In the genomic region with DNA sequence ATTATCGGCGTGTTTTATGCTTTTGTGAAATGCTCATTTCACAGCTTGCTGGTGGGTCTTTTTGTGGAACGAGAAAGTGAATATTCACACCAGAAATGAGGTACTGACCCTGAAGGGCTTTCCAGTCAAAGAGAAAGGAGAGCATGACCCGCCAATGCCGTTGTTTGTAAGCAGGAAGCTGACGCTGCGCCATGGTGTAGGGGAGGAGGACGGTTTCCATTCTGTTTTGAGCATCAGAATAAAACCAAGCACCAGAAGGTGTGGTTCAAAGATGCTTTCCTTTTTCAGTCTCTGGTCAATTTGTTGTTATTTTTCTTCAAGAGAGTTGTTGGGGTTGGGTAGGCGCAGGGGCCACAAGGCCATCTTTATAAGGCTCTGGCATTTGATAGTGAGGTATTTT, we compare ENCODE assay signal across 17 cellular contexts.
DNase-seq lines count a peak whose midpoint lies in the region; ATAC-seq and TF ChIP-seq lines count a peak whose summit lies in the region.
"Had no signal": no experiment of that assay in that cellular context is flagged by ENCODE, and none has a peak within 500 bp of the region (broad histone marks: within the 10 kb centered on the region; RNA-seq: fewer than 3 reads in every experiment).

No MANE protein-coding gene starts in this region.

- H3K36me3 Mint-ChIP-seq in GM23338 (ENCODE audit: low read depth) (peaks cover 2% of the 10 kb centered on the region; the same call in 1 of the 3 replicates), neural progenitor cell (no peaks in the 10 kb centered on the region), endodermal cell (ENCODE audit: low read depth) (no peaks in the 10 kb centered on the region)
- peaks cover 13% of the 10 kb centered on the region for H3K36me3 Mint-ChIP-seq in activated CD4-positive, alpha-beta memory T cell treated with anti-CD3 and anti-CD28 coated beads for 36 hours

- H2AFZ ChIP-seq in GM23338 (0 out of 2 replicates have a peak overlapping the region, but pooled peaks have one; percentile 10), neural progenitor cell (replicated peaks) (no peak overlapping the region)

- no peaks in the 10 kb centered on the region for H3K9me3 ChIP-seq in neural progenitor cell (ENCODE audit: low read depth)
- no peaks in the 10 kb centered on the region for H3K9me3 ChIP-seq in endodermal cell (ENCODE audit: control insufficient read depth, low read length)
- H3K9me3 ChIP-seq: Caco-2, tibial artery had no signal

- H3K27me3 Mint-ChIP-seq in GM23338 (ENCODE audit: insufficient read depth, low read depth, poor library complexity) (peaks cover 2% of the 10 kb centered on the region), neural progenitor cell (ENCODE audit: insufficient read depth, low read depth) (peaks cover 2% of the 10 kb centered on the region), endodermal cell (ENCODE audit: insufficient read depth) (no peaks in the 10 kb centered on the region)
- no peaks in the 10 kb centered on the region for H3K27me3 Mint-ChIP-seq in activated CD4-positive, alpha-beta memory T cell treated with anti-CD3 and anti-CD28 coated beads for 36 hours

- H3K9me2 ChIP-seq in GM23338 (ENCODE audit: insufficient read depth), result peaks cover 7% of the 10 kb centered on the region; the same call in 1 of the 2 replicates

- POLR2A ChIA-PET in activated CD4-positive, alpha-beta memory T cell treated with anti-CD3 and anti-CD28 coated beads for 36 hours (lab: Charles Lee), result interaction anchor here (0.6 to 1.9 kb wide), 16 partner anchors 9 to 1689 kb away, joined by 3 to 14 read pairs (median 4); no protein-coding TSS in a partner anchor

- no peak for DNase-seq in activated CD4-positive, CD25-positive, alpha-beta regulatory T cell treated with anti-CD3 and anti-CD28 coated beads, Interleukin-2, amount 50 U/mL, for 72 hours
- no peak for DNase-seq in GM23338 (ENCODE audit: low spot score)
- peak; percentile 89 for DNase-seq in activated CD4-positive, alpha-beta memory T cell treated with anti-CD3 and anti-CD28 coated beads for 36 hours
- DNase-seq in neural progenitor cell (ENCODE audit: low spot score), result peak; percentile 45
- no peak for DNase-seq in sciatic nerve (ENCODE audit: low spot score)
- DNase-seq in OCI-M1 (lab: John Stamatoyannopoulos, UW), result no peak
- no peak for DNase-seq in endodermal cell
- DNase-seq: Caco-2, cortex of kidney, NCI-H146, NCI-H69, SIG-M5, tibial artery, WERI-Rb-1 had no signal

- H3K27me3 ChIP-seq in GM23338 (ENCODE audit: insufficient read depth), result no peaks in the 10 kb centered on the region
- no peaks in the 10 kb centered on the region for H3K27me3 ChIP-seq in neural progenitor cell
- no peaks in the 10 kb centered on the region for H3K27me3 ChIP-seq in endodermal cell (ENCODE audit: control insufficient read depth, insufficient read depth, low read length, poor library complexity, severe bottlenecking)
- H3K27me3 ChIP-seq: tibial artery had no signal

- H3K27ac Mint-ChIP-seq in GM23338 (no peak overlapping the region), neural progenitor cell (no peak overlapping the region), endodermal cell (no peak overlapping the region)
- H3K27ac Mint-ChIP-seq in activated CD4-positive, alpha-beta memory T cell treated with anti-CD3 and anti-CD28 coated beads for 36 hours, result peak overlapping the region; percentile 91

- H3K4me3 Mint-ChIP-seq in GM23338 (no peak overlapping the region), neural progenitor cell (no peak overlapping the region), endodermal cell (no peak overlapping the region)
- H3K4me3 Mint-ChIP-seq in activated CD4-positive, alpha-beta memory T cell treated with anti-CD3 and anti-CD28 coated beads for 36 hours, result peak overlapping the region; percentile 9

- H3F3A ChIP-seq in GM23338 (replicated peaks; ENCODE audit: low read depth) (no peaks in the 10 kb centered on the region), neural progenitor cell (ENCODE audit: low read depth) (peaks cover 14% of the 10 kb centered on the region)

- ATAC-seq in activated CD4-positive, CD25-positive, alpha-beta regulatory T cell treated with anti-CD3 and anti-CD28 coated beads, Interleukin-2, amount 50 U/mL, for 24 hours, result peak; percentile 27 to 63
- no peak for ATAC-seq in GM23338
- ATAC-seq in sciatic nerve, result no peak

- WGBS in endodermal cell (ENCODE audit: insufficient coverage in 1 of 2, insufficient read length in 1 of 2), 2 experiments, result 92 to 96% methylated on average over 9 of the region's 9 CpGs

- H3K4me1 ChIP-seq in GM23338 (ENCODE audit: insufficient read depth) (no peaks in the 10 kb centered on the region; the same call in 1 of the 2 replicates), neural progenitor cell (peaks cover 23% of the 10 kb centered on the region), endodermal cell (ENCODE audit: control insufficient read depth, insufficient read depth, low read length) (peaks cover 4% of the 10 kb centered on the region)
- H3K4me1 ChIP-seq: Caco-2 had no signal

- no peak overlapping the region for H3K4me3 ChIP-seq in GM23338
- no peak overlapping the region for H3K4me3 ChIP-seq in neural progenitor cell
- H3K4me3 ChIP-seq in endodermal cell (ENCODE audit: low read length), result no peak overlapping the region
- H3K4me3 ChIP-seq: tibial artery had no signal

- H3K4me2 ChIP-seq in GM23338 (no peak overlapping the region), neural progenitor cell (no peak overlapping the region)

- H3K79me2 ChIP-seq in GM23338 (replicated peaks; ENCODE audit: insufficient read depth) (no peaks in the 10 kb centered on the region), neural progenitor cell (ENCODE audit: low read depth) (no peaks in the 10 kb centered on the region)

- H3K36me3 ChIP-seq in GM23338 (ENCODE audit: insufficient read depth) (no peaks in the 10 kb centered on the region), neural progenitor cell (no peaks in the 10 kb centered on the region), endodermal cell (ENCODE audit: control insufficient read depth, insufficient read depth, low read length) (peaks cover 6% of the 10 kb centered on the region)
- H3K36me3 ChIP-seq: tibial artery, WERI-Rb-1 had no signal

- peaks cover 5% of the 10 kb centered on the region; the same call in 2 of the 3 replicates for H3K9me3 Mint-ChIP-seq in GM23338
- H3K9me3 Mint-ChIP-seq in activated CD4-positive, alpha-beta memory T cell treated with anti-CD3 and anti-CD28 coated beads for 36 hours, result peaks cover 6% of the 10 kb centered on the region
- peaks cover 2% of the 10 kb centered on the region for H3K9me3 Mint-ChIP-seq in neural progenitor cell
- peaks cover 4% of the 10 kb centered on the region for H3K9me3 Mint-ChIP-seq in endodermal cell
- H3K9me3 Mint-ChIP-seq: immature natural killer cell had no signal

- no peak overlapping the region for H3K27ac ChIP-seq in GM23338 (ENCODE audit: low read depth)
- H3K27ac ChIP-seq in neural progenitor cell, result no peak overlapping the region
- no peak overlapping the region for H3K27ac ChIP-seq in endodermal cell (ENCODE audit: low read depth, low read length)
- H3K27ac ChIP-seq: 22Rv1, tibial artery, WERI-Rb-1 had no signal

- peaks cover 6% of the 10 kb centered on the region; the same call in 2 of the 3 replicates for H3K4me1 Mint-ChIP-seq in GM23338
- peaks cover 64% of the 10 kb centered on the region for H3K4me1 Mint-ChIP-seq in activated CD4-positive, alpha-beta memory T cell treated with anti-CD3 and anti-CD28 coated beads for 36 hours (ENCODE audit: low read depth)
- H3K4me1 Mint-ChIP-seq in neural progenitor cell, result peaks cover 9% of the 10 kb centered on the region
- H3K4me1 Mint-ChIP-seq in endodermal cell, result peaks cover 14% of the 10 kb centered on the region

- H4K20me1 ChIP-seq in GM23338 (replicated peaks; ENCODE audit: insufficient read depth) (no peaks in the 10 kb centered on the region), neural progenitor cell (ENCODE audit: low read depth) (no peaks in the 10 kb centered on the region)

- intact Hi-C loops in activated CD4-positive, alpha-beta memory T cell treated with anti-CD3 and anti-CD28 coated beads for 36 hours (cut with micrococcal nuclease), result loop anchor here (1.0 to 2.0 kb wide), 3 partner anchors 10 to 670 kb away; partner anchors contain the start of gene WWOX
- intact Hi-C loops in sciatic nerve (cut with DNase I), result no loop called here

- no peak overlapping the region for H3K9ac ChIP-seq in neural progenitor cell
- no peak overlapping the region for H3K9ac ChIP-seq in endodermal cell (ENCODE audit: extremely low read depth, low read length, poor library complexity, severe bottlenecking)

- CTCF ChIA-PET in activated CD4-positive, alpha-beta memory T cell treated with anti-CD3 and anti-CD28 coated beads for 36 hours (lab: Charles Lee), result interaction anchor here (0.6 to 2.1 kb wide), 9 partner anchors 10 to 833 kb away, joined by 4 to 11 read pairs (median 4); partner anchors contain the start of gene MAF

- TF ChIP-seq CTCF in GM23338 (conservative IDR thresholded peaks at IDR 0.05; ENCODE audit: low read depth in 2 of 2), result no peak
- TF ChIP-seq CTCF in neural progenitor cell (IDR thresholded peaks at IDR 0.05), result no peak
- no peak for TF ChIP-seq CTCF in endodermal cell (conservative IDR thresholded peaks at IDR 0.05)

TF ChIP-seq in GM23338, 12 proteins besides CTCF, POLR2A, EP300 and RAD21 (continues in another document):
- no peak for TF ChIP-seq CREB1 (CRISPR knock-in tag; IDR thresholded peaks at IDR 0.05; ENCODE audit: low read depth)
- TF ChIP-seq, protein P1, sequence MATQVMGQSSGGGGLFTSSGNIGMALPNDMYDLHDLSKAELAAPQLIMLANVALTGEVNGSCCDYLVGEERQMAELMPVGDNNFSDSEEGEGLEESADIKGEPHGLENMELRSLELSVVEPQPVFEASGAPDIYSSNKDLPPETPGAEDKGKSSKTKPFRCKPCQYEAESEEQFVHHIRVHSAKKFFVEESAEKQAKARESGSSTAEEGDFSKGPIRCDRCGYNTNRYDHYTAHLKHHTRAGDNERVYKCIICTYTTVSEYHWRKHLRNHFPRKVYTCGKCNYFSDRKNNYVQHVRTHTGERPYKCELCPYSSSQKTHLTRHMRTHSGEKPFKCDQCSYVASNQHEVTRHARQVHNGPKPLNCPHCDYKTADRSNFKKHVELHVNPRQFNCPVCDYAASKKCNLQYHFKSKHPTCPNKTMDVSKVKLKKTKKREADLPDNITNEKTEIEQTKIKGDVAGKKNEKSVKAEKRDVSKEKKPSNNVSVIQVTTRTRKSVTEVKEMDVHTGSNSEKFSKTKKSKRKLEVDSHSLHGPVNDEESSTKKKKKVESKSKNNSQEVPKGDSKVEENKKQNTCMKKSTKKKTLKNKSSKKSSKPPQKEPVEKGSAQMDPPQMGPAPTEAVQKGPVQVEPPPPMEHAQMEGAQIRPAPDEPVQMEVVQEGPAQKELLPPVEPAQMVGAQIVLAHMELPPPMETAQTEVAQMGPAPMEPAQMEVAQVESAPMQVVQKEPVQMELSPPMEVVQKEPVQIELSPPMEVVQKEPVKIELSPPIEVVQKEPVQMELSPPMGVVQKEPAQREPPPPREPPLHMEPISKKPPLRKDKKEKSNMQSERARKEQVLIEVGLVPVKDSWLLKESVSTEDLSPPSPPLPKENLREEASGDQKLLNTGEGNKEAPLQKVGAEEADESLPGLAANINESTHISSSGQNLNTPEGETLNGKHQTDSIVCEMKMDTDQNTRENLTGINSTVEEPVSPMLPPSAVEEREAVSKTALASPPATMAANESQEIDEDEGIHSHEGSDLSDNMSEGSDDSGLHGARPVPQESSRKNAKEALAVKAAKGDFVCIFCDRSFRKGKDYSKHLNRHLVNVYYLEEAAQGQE (IDR thresholded peaks at IDR 0.05; ENCODE audit: unreplicated experiment), result no peak

Comparison
In these comparisons a context has a peak if more than half of its experiments do, and no peak if none do; other contexts are left out.
1. ATAC-seq: peak in activated CD4-positive, CD25-positive, alpha-beta regulatory T cell treated with anti-CD3 and anti-CD28 coated beads, Interleukin-2, amount 50 U/mL, for 24 hours (2 of 2); none in GM23338 (single experiment) and sciatic nerve (single experiment).
2. DNase-seq: peak in activated CD4-positive, alpha-beta memory T cell treated with anti-CD3 and anti-CD28 coated beads for 36 hours (single experiment) and neural progenitor cell (single experiment); none in activated CD4-positive, CD25-positive, alpha-beta regulatory T cell treated with anti-CD3 and anti-CD28 coated beads, Interleukin-2, amount 50 U/mL, for 72 hours (single experiment), GM23338 (single experiment), sciatic nerve (single experiment), OCI-M1 (single experiment) and endodermal cell (single experiment).